ENCODE assay signal across 21 cellular contexts in genomic region chr16:86075839-86076440, GRCh38.
"Had no signal": no experiment of that assay in that cellular context is flagged by ENCODE, and none has a peak within 500 bp of the region (broad histone marks: within the 10 kb centered on the region; RNA-seq: fewer than 3 reads in every experiment).

No MANE protein-coding gene starts in this region.

- H3K4me3 ChIP-seq: body of pancreas, esophagus squamous epithelium, psoas muscle, right lobe of liver, testis had no signal

- H3K4me1 ChIP-seq: body of pancreas, psoas muscle, right lobe of liver, testis had no signal

- ATAC-seq: activated CD8-positive, alpha-beta T cell treated with anti-CD3 and anti-CD28 coated beads, Interleukin-2, amount 10 ng/mL, durations not matched to agents 7 days and 5 days; activated naive CD4-positive, alpha-beta T cell treated with anti-CD3 and anti-CD28 coated beads, Interleukin-2, amount 50 U/mL, for 72 hours; body of pancreas; left ventricle myocardium superior; psoas muscle; right lobe of liver; stimulated activated naive CD8-positive, alpha-beta T cell treated with anti-CD3 and anti-CD28 coated beads, Interleukin-15, amount 100 ng/mL, for 72 hours had no signal

- H3K27me3 ChIP-seq: body of pancreas, testis had no signal

- H3K27ac ChIP-seq: body of pancreas, esophagus squamous epithelium, psoas muscle, right lobe of liver, testis, WERI-Rb-1 had no signal

- FAIRE-seq: endothelial cell of umbilical vein had no signal

- H3K36me3 ChIP-seq: esophagus squamous epithelium, right lobe of liver, WERI-Rb-1 had no signal

- H3K9me3 ChIP-seq: body of pancreas, esophagus squamous epithelium, psoas muscle, right lobe of liver, testis had no signal

- DNase-seq: activated CD4-positive, alpha-beta T cell treated with anti-CD3 and anti-CD28 coated beads for 48 hours; activated CD8-positive, alpha-beta memory T cell treated with anti-CD3 and anti-CD28 coated beads, Interleukin-2, amount 50 U/mL, for 4 hours; activated CD8-positive, alpha-beta T cell treated with anti-CD3 and anti-CD28 coated beads, Interleukin-2, amount 10 ng/mL, durations not matched to agents 7 days and 5 days; activated gamma-delta T cell; activated T-cell treated with anti-CD3 and anti-CD28 coated beads, Interleukin-2, amount 50 U/mL, for 48 hours; cortex of kidney; effector CD4-positive, alpha-beta T cell; esophagus squamous epithelium; hippocampal formation; left ventricle myocardium superior; nephron progenitor cell; psoas muscle; stimulated activated CD4-positive, alpha-beta T cell treated with anti-CD3 and anti-CD28 coated beads, Interleukin-1b, Interleukin-23, amount 100 ng/mL, for 48 hours; stimulated activated naive CD8-positive, alpha-beta T cell treated with anti-CD3 and anti-CD28 coated beads, Interleukin-15, amount 100 ng/mL, for 72 hours; T-helper 1 cell; testis; WERI-Rb-1 had no signal
